8 cellular contexts compared by ENCODE assay signal in genomic region chr9:82606761-82607382, GRCh38.
DNase-seq lines count a peak whose midpoint lies in the region; ATAC-seq and TF ChIP-seq lines count a peak whose summit lies in the region.

No MANE protein-coding gene starts in this region.

- no peaks in the 10 kb centered on the region for H4K20me1 ChIP-seq in fibroblast of lung (ENCODE audit: control insufficient read depth, extremely low read depth, insufficient read depth, low read length)
- no peaks in the 10 kb centered on the region for H4K20me1 ChIP-seq in neural cell (ENCODE audit: insufficient read depth)

- no peak for TF ChIP-seq EP300 in neural cell (conservative IDR thresholded peaks at IDR 0.05; ENCODE audit: poor library complexity, severe bottlenecking)

- H3K9ac ChIP-seq in fibroblast of lung (ENCODE audit: insufficient read depth, low read length) (no peak overlapping the region), neural cell (ENCODE audit: low read length) (no peak overlapping the region)

- CTCF ChIA-PET in RWPE1 (lab: Yijun Ruan, JAX): interaction anchor here (0.5 to 1.6 kb wide), 13 partner anchors 9 to 851 kb away, joined by 3 to 8 read pairs (median 4); no protein-coding TSS in a partner anchor

- no peaks in the 10 kb centered on the region for H3K9me2 ChIP-seq in neural cell (ENCODE audit: insufficient read depth, low read length)

- no peak overlapping the region for H3K27ac ChIP-seq in RWPE1
- no peak overlapping the region for H3K27ac ChIP-seq in fibroblast of lung (ENCODE audit: insufficient read depth, low read length)
- no peak overlapping the region for H3K27ac ChIP-seq in neural cell (ENCODE audit: low read length)

- H2AFZ ChIP-seq in fibroblast of lung (ENCODE audit: low read length): no peak overlapping the region
- H2AFZ ChIP-seq in neural cell (ENCODE audit: low read depth, low read length): no peak overlapping the region

- TF ChIP-seq CTCF in RWPE1 (conservative IDR thresholded peaks at IDR 0.05; ENCODE audit: low read depth) (peak; percentile 60), fibroblast of lung (conservative IDR thresholded peaks at IDR 0.05 in 1 of 2, IDR thresholded peaks at IDR 0.05 in 1 of 2; ENCODE audit: low read depth in 1 of 2, low read length in 2 of 2) (peak; percentile 68), neural cell (IDR thresholded peaks at IDR 0.05; ENCODE audit: poor library complexity, severe bottlenecking) (peak; percentile 53)

- no peaks in the 10 kb centered on the region for H3K4me1 ChIP-seq in fibroblast of lung (ENCODE audit: control insufficient read depth, extremely low read depth, insufficient read depth, low read length)

- H3K9me3 ChIP-seq in fibroblast of lung (ENCODE audit: control insufficient read depth, insufficient read depth, low read depth, low read length) (no peaks in the 10 kb centered on the region), neural cell (ENCODE audit: low read length) (no peaks in the 10 kb centered on the region)

- POLR2A ChIA-PET in RWPE1 (lab: Yijun Ruan, JAX; ENCODE audit: low non-redundant PET): no interaction called here

- H3K79me2 ChIP-seq in fibroblast of lung (ENCODE audit: control insufficient read depth, insufficient read depth, low read length): no peaks in the 10 kb centered on the region
- H3K79me2 ChIP-seq in neural cell (replicated peaks; ENCODE audit: insufficient read depth, low read length): no peaks in the 10 kb centered on the region

- DNase-seq in NCI-H82 (lab: John Stamatoyannopoulos, UW) (peak; percentile 69), NCI-H82 treated with DMSO at 0.1 percent for 48 hours (lab: John Stamatoyannopoulos, UW; ENCODE audit: unreplicated experiment) (no peak), RWPE1 (ENCODE audit: low spot score) (peak; percentile 72), fibroblast of lung (ENCODE audit: low read depth in 2 of 2) (peak; percentile 62 to 85), SHP77 treated with DMSO at 0.1 percent for 48 hours (lab: John Stamatoyannopoulos, UW) (no peak)
- DNase-seq in Jurkat, Clone E6-1 (ENCODE audit: low read depth, low spot score): peak; percentile 68

- peak; percentile 63 for TF ChIP-seq RAD21 in neural cell (conservative IDR thresholded peaks at IDR 0.05)

- H3K36me3 ChIP-seq in fibroblast of lung (ENCODE audit: control insufficient read depth, insufficient read depth, low read length) (no peaks in the 10 kb centered on the region), neural cell (ENCODE audit: insufficient read depth, low read length) (no peaks in the 10 kb centered on the region)

- H3K4me3 ChIP-seq in Jurkat, Clone E6-1 (ENCODE audit: low read length): no peak overlapping the region
- H3K4me3 ChIP-seq in fibroblast of lung (replicated peaks in 1 of 4; ENCODE audit: control extremely low read depth in 1 of 4, insufficient read depth in 1 of 4, low read depth in 3 of 4, low read length in 4 of 4): no peak overlapping the region
- no peak overlapping the region for H3K4me3 ChIP-seq in neural cell (ENCODE audit: low read length)

- no peak for ATAC-seq in GM21723 (IDR thresholded peaks at IDR 0.05; ENCODE audit: unreplicated experiment)

- H3K4me2 ChIP-seq in fibroblast of lung (ENCODE audit: extremely low read depth, insufficient read depth, low read length) (no peak overlapping the region), neural cell (ENCODE audit: low read length) (no peak overlapping the region)

- H3K27me3 ChIP-seq in fibroblast of lung (ENCODE audit: control insufficient read depth, insufficient read depth, low read length) (peaks cover 3% of the 10 kb centered on the region), neural cell (ENCODE audit: insufficient read depth, low read depth, low read length) (no peaks in the 10 kb centered on the region)

- H3F3A ChIP-seq in neural cell (ENCODE audit: insufficient read depth, low read length, poor library complexity, severe bottlenecking): no peaks in the 10 kb centered on the region

TF ChIP-seq in neural cell, 6 proteins besides CTCF, POLR2A, EP300 and RAD21:
- TF ChIP-seq REST (IDR thresholded peaks at IDR 0.05; ENCODE audit: borderline replicate concordance): no peak
- TF ChIP-seq TAF1 (IDR thresholded peaks at IDR 0.05; ENCODE audit: low read depth): no peak
- TF ChIP-seq SMC3 (conservative IDR thresholded peaks at IDR 0.05; ENCODE audit: poor library complexity): peak; percentile 59

Comparison
In these comparisons a context has a peak if more than half of its experiments do, and no peak if none do; other contexts are left out.
1. DNase-seq: peak in NCI-H82 (single experiment), Jurkat, Clone E6-1 (single experiment), RWPE1 (single experiment) and fibroblast of lung (2 of 2); none in NCI-H82 treated with DMSO at 0.1 percent for 48 hours (single experiment) and SHP77 treated with DMSO at 0.1 percent for 48 hours (single experiment).
2. Peak in every context shown above with its lines, with median percentiles within 50 percentile points of each other: CTCF ChIP-seq.